16 cellular contexts compared by ENCODE assay signal in genomic region chr2:2840681-2841300, GRCh38.
"Had no signal": no experiment of that assay in that cellular context is flagged by ENCODE, and none has a peak within 500 bp of the region (broad histone marks: within the 10 kb centered on the region; RNA-seq: fewer than 3 reads in every experiment).

No MANE protein-coding gene starts in this region.

- H3K9me3 Mint-ChIP-seq: activated naive CD8-positive, alpha-beta T cell treated with anti-CD3 and anti-CD28 coated beads for 36 hours; activated T-cell treated with anti-CD3 and anti-CD28 coated beads, Interleukin-2, amount 50 U/mL, for 72 hours; T-helper 2 cell treated with Interferon-gamma antibody and Interleukin-4, amounts not matched to agents 5 μg/mL and 100 μg/mL, for 36 hours had no signal

- H3K4me1 Mint-ChIP-seq: activated naive CD8-positive, alpha-beta T cell treated with anti-CD3 and anti-CD28 coated beads for 36 hours; central memory CD8-positive, alpha-beta T cell had no signal

- H3K27ac Mint-ChIP-seq: activated naive CD8-positive, alpha-beta T cell treated with anti-CD3 and anti-CD28 coated beads for 36 hours; activated T-cell treated with anti-CD3 and anti-CD28 coated beads, Interleukin-2, amount 50 U/mL, for 72 hours; T-helper 2 cell treated with Interferon-gamma antibody and Interleukin-4, amounts not matched to agents 5 μg/mL and 100 μg/mL, for 36 hours had no signal

- H3K27ac ChIP-seq: body of pancreas, gastroesophageal sphincter, SJSA1, suprapubic skin, upper lobe of left lung had no signal

- DNase-seq: activated CD4-positive, alpha-beta T cell treated with anti-CD3 and anti-CD28 coated beads, Interleukin-2, amount 50 U/mL, for 1 hour; activated naive CD8-positive, alpha-beta T cell treated with anti-CD3 and anti-CD28 coated beads for 36 hours; activated T-cell treated with anti-CD3 and anti-CD28 coated beads, Interleukin-2, amount 50 U/mL, for 72 hours; body of pancreas; dermis blood vessel endothelial cell; erythroblast; left colon; retina; stimulated activated CD4-positive, alpha-beta T cell treated with anti-CD3 and anti-CD28 coated beads, Interleukin-2, amount 100 ng/mL, for 48 hours; stimulated activated naive CD4-positive, alpha-beta T cell treated with Interleukin-2 at 50 U/mL for 16 hours had no signal

- ATAC-seq: activated T-cell treated with anti-CD3 and anti-CD28 coated beads, Interleukin-2, amount 50 U/mL, for 72 hours; body of pancreas; gastroesophageal sphincter; left colon had no signal

- H3K36me3 Mint-ChIP-seq: activated naive CD8-positive, alpha-beta T cell treated with anti-CD3 and anti-CD28 coated beads for 36 hours had no signal

- H3K27me3 Mint-ChIP-seq: activated naive CD8-positive, alpha-beta T cell treated with anti-CD3 and anti-CD28 coated beads for 36 hours had no signal

- H3K4me3 Mint-ChIP-seq: activated naive CD8-positive, alpha-beta T cell treated with anti-CD3 and anti-CD28 coated beads for 36 hours; activated T-cell treated with anti-CD3 and anti-CD28 coated beads, Interleukin-2, amount 50 U/mL, for 72 hours; central memory CD8-positive, alpha-beta T cell; T-helper 2 cell treated with Interferon-gamma antibody and Interleukin-4, amounts not matched to agents 5 μg/mL and 100 μg/mL, for 36 hours had no signal
